In genomic region chr6:2854394-2854982, GRCh38 we compare ENCODE assay signal across 8 cellular contexts. TPM values are rescaled to one million over a fixed set of nuclear protein-coding genes. Genes with fewer than 3 reads are reported as not detected.
DNase-seq lines count a peak whose midpoint lies in the region; FAIRE-seq and TF ChIP-seq lines count a peak whose summit lies in the region.

No MANE protein-coding gene starts in this region.

- peak overlapping the region; percentile 13 for H4K91ac ChIP-seq in H1 (replicated peaks; ENCODE audit: insufficient read length, low read length)

- H2AFZ ChIP-seq in H1 (ENCODE audit: low read length) (peak overlapping the region; percentile 45; the same call in 1 of the 2 replicates), osteoblast (ENCODE audit: low read length) (peak overlapping the region; percentile 93)

- H3K79me1 ChIP-seq in H1 (ENCODE audit: low read depth, low read length): no peaks in the 10 kb centered on the region

- H3K18ac ChIP-seq in H1 (ENCODE audit: extremely low read depth, low read length): peak overlapping the region; percentile 82; the same call in 1 of the 2 replicates

- peaks cover 0 to 18% (median 9%) of the 10 kb centered on the region in 4 experiments for H3K4me1 ChIP-seq in H1 (replicated peaks in 1 of 4; ENCODE audit: control insufficient read depth in 3 of 4, insufficient read depth in 4 of 4, low read length in 3 of 4)
- peaks cover 21% of the 10 kb centered on the region for H3K4me1 ChIP-seq in osteoblast (ENCODE audit: insufficient read depth, low read length)

- H3K9me3 ChIP-seq in H1 (ENCODE audit: insufficient read depth in 2 of 2, low read depth in 1 of 2, low read length in 1 of 2) (no peaks in the 10 kb centered on the region), osteoblast (ENCODE audit: low read depth, low read length) (no peaks in the 10 kb centered on the region)

- no peak overlapping the region for H3K23ac ChIP-seq in H1 (ENCODE audit: insufficient read length)

- H2AK5ac ChIP-seq in H1 (ENCODE audit: low read depth, low read length): peak overlapping the region; percentile 20; the same call in 1 of the 2 replicates

- H3K79me2 ChIP-seq in H1 (ENCODE audit: control insufficient read depth in 1 of 2, insufficient read depth in 2 of 2, low read length in 2 of 2): no peaks in the 10 kb centered on the region
- no peaks in the 10 kb centered on the region for H3K79me2 ChIP-seq in osteoblast (ENCODE audit: insufficient read depth, low read length)

- H3K27me3 ChIP-seq in H1 (replicated peaks in 1 of 4; ENCODE audit: control insufficient read depth in 3 of 4, extremely low read depth in 1 of 4, insufficient read depth in 3 of 4, low read length in 3 of 4): no peaks in the 10 kb centered on the region
- H3K27me3 ChIP-seq in osteoblast (ENCODE audit: insufficient read depth, low read length): no peaks in the 10 kb centered on the region

- no peak overlapping the region for H4K8ac ChIP-seq in H1 (ENCODE audit: extremely low read depth, insufficient read depth, low read length)

- no peak overlapping the region for H2BK15ac ChIP-seq in H1 (ENCODE audit: low read length)

- H3K14ac ChIP-seq in H1 (ENCODE audit: insufficient read length): no peak overlapping the region

- POLR2A ChIA-PET in H1 (lab: Charles Lee; ENCODE audit: partially characterized antibody): interaction anchor here (0.8 to 3.6 kb wide), 5 partner anchors 8 to 209 kb away, joined by 3 to 18 read pairs (median 3); no protein-coding TSS in a partner anchor

- no peaks in the 10 kb centered on the region for H3K36me3 ChIP-seq in H1 (ENCODE audit: control insufficient read depth in 2 of 4, insufficient read depth in 4 of 4, low read length in 3 of 4)
- no peaks in the 10 kb centered on the region for H3K36me3 ChIP-seq in osteoblast (ENCODE audit: insufficient read depth, low read length)

- H4K20me1 ChIP-seq in H1 (replicated peaks in 1 of 2; ENCODE audit: control insufficient read depth in 1 of 2, insufficient read depth in 2 of 2, low read length in 2 of 2) (no peaks in the 10 kb centered on the region), osteoblast (ENCODE audit: insufficient read depth, low read length) (no peaks in the 10 kb centered on the region)

- CTCF ChIA-PET in H1 (lab: Charles Lee; ENCODE audit: partially characterized antibody): interaction anchor here (0.8 to 3.3 kb wide), 12 partner anchors 9 to 121 kb away, joined by 3 to 27 read pairs (median 4); partner anchors contain the start of gene SERPINB1

- peak overlapping the region in 1 of 2 experiments; percentile 70; a peak in 1 of 4 replicates for H3K4me2 ChIP-seq in H1 (ENCODE audit: insufficient read depth in 1 of 2, low read depth in 2 of 2, low read length in 2 of 2)
- peak overlapping the region; percentile 85 for H3K4me2 ChIP-seq in osteoblast (ENCODE audit: insufficient read depth, low read length)

- no peak for TF ChIP-seq CTCF in GM12864 (IDR thresholded peaks at IDR 0.05; ENCODE audit: low read depth, low read length, missing control alignments)
- no peak for TF ChIP-seq CTCF in H1 (IDR thresholded peaks at IDR 0.05; ENCODE audit: control extremely low read depth in 1 of 3, insufficient read depth in 1 of 3, low read depth in 1 of 3, low read length in 3 of 3)
- peak; percentile 0 for TF ChIP-seq CTCF in osteoblast (IDR thresholded peaks at IDR 0.05; ENCODE audit: extremely low read depth, low read depth, low read length)

- H3K23me2 ChIP-seq in H1 (ENCODE audit: low read depth, low read length): peaks cover 4% of the 10 kb centered on the region; the same call in 1 of the 2 replicates

- WGBS in H1 (ENCODE audit: extremely low coverage in 1 of 2, insufficient coverage in 1 of 2, insufficient read length in 1 of 2, insufficient replicate concordance in 2 of 2, low coverage in 1 of 2, low lambda C conversion rate in 2 of 2, missing lambda C conversion rate in 1 of 2), 2 experiments: 83% methylated on average over 11 of the region's 11 CpGs; no CpG with 5 or more reads in 1 of the 2 experiments

- H3K27ac ChIP-seq in H1 (ENCODE audit: low read depth, low read length): peak overlapping the region; percentile 13; the same call in 1 of the 2 replicates
- peak overlapping the region; percentile 95 for H3K27ac ChIP-seq in osteoblast (ENCODE audit: low read depth, low read length)

- no peak overlapping the region for H3K9ac ChIP-seq in H1 (replicated peaks in 1 of 4; ENCODE audit: extremely low read depth in 1 of 4, low read depth in 3 of 4, low read length in 3 of 4)

- FAIRE-seq in H1 (lab: Jason Lieb, UNC): no peak

- H2BK120ac ChIP-seq in H1 (replicated peaks; ENCODE audit: low read depth, low read length): no peak overlapping the region

- no peak for DNase-seq in GM12864 (ENCODE audit: low read depth)
- peak; percentile 54 for DNase-seq in RPMI7951 (ENCODE audit: low read depth)
- no peak for DNase-seq in H1 (ENCODE audit: low read depth in 1 of 2, low spot score in 2 of 2)
- peak; percentile 73 for DNase-seq in osteoblast (ENCODE audit: insufficient read length, low spot score, missing footprints)
- DNase-seq in germinal center (ENCODE audit: low spot score): no peak
- DNase-seq in NCI-H82 treated with DMSO at 0.1 percent for 48 hours (lab: John Stamatoyannopoulos, UW; ENCODE audit: unreplicated experiment): no peak
- DNase-seq in HuH-7.5 (ENCODE audit: low spot score): no peak
- DNase-seq in islet precursor cell: no peak

- H3K4ac ChIP-seq in H1 (replicated peaks; ENCODE audit: insufficient read length, low read depth, low read length): no peak overlapping the region

- H2BK5ac ChIP-seq in H1 (ENCODE audit: low read depth, low read length): peak overlapping the region; percentile 61; the same call in 1 of the 2 replicates

- no peak overlapping the region for H3K56ac ChIP-seq in H1 (replicated peaks; ENCODE audit: insufficient read length, low read depth, low read length)

- no peak for TF ChIP-seq EP300 in H1 (IDR thresholded peaks at IDR 0.05; ENCODE audit: borderline replicate concordance in 1 of 2, low read depth in 2 of 2, low read length in 2 of 2)

- H2BK20ac ChIP-seq in H1 (ENCODE audit: low read length): peak overlapping the region; percentile 98

- peak overlapping the region; percentile 98 for H2BK12ac ChIP-seq in H1 (ENCODE audit: low read depth, low read length)

- TF ChIP-seq POLR2A in H1 (IDR thresholded peaks at IDR 0.05; ENCODE audit: control extremely low read depth in 1 of 2, low read depth in 2 of 2, low read length in 2 of 2): no peak

- TF ChIP-seq RAD21 in H1 (IDR thresholded peaks at IDR 0.05 in 1 of 2, conservative IDR thresholded peaks at IDR 0.05 in 1 of 2; ENCODE audit: low read depth in 2 of 2, low read length in 2 of 2): no peak

- peak overlapping the region; percentile 13; the same call in 1 of the 2 replicates for H3K4me3 ChIP-seq in GM12864 (ENCODE audit: low read depth, low read length)
- H3K4me3 ChIP-seq in H1 (ENCODE audit: extremely low read depth in 1 of 4, insufficient read depth in 2 of 4, low read depth in 3 of 4, low read length in 4 of 4): no peak overlapping the region
- peak overlapping the region; percentile 70 for H3K4me3 ChIP-seq in osteoblast (ENCODE audit: insufficient read depth, low read length)

- no peak overlapping the region for H4K5ac ChIP-seq in H1 (ENCODE audit: insufficient read length, low read depth, low read length)

TF ChIP-seq in H1, 55 proteins besides CTCF, POLR2A, EP300 and RAD21 (continues in another document):
- TF ChIP-seq SP4 (IDR thresholded peaks at IDR 0.05; ENCODE audit: low read length): no peak
- TF ChIP-seq JUND (IDR thresholded peaks at IDR 0.05; ENCODE audit: low read length): no peak

RNA-seq across cellular contexts. Expression of gene SERPINB1, which starts 12.8 kb away (rescaled TPM):
- 25.1 and 37.7 TPM in 2 replicates for total RNA-seq in RPMI7951 (2014; rRNA removed; shearing (Covaris generic))
- total RNA-seq in H1 (2021; fragmentation: NEBNext Ultra II Directional; extraction: Animal tissue kit (Norgen Biotek cat#: 25700)): 17.3 and 20.0 TPM in 2 replicates
- polyA plus RNA-seq in H1 (2011; rRNA removed): 6.1 and 8.1 TPM in 2 replicates
- 10.5 TPM for polyA plus RNA-seq in H1 (2011; cell fraction: cytosol; rRNA removed)
- 6.2 TPM for polyA plus RNA-seq in H1 (2011; cell fraction: nucleus; rRNA removed)
- polyA plus RNA-seq in H1 (2012, experiment 1 of 2): 10.7 to 16.0 TPM (median 12.9 TPM) in 4 replicates
- polyA plus RNA-seq in H1 (2012, experiment 2 of 2): 4.4 TPM
- 11.4 TPM for polyA plus RNA-seq in H1 (2013, experiment 1 of 2)
- polyA plus RNA-seq in H1 (2013, experiment 2 of 2): 11.6 TPM
- polyA minus RNA-seq in H1 (2011; rRNA and poly(A)+ RNA removed): 6.2 and 8.8 TPM in 2 replicates
- 8.2 TPM for polyA minus RNA-seq in H1 (2011; cell fraction: cytosol; rRNA and poly(A)+ RNA removed)
- 8.8 TPM for polyA minus RNA-seq in H1 (2011; cell fraction: nucleus; rRNA and poly(A)+ RNA removed)
- 32.6 and 53.0 TPM in 2 replicates for total RNA-seq in osteoblast

RNA-seq across cellular contexts. Expression of gene SERPINB9, which starts 48.6 kb away (rescaled TPM):
- 0.10 and 0.12 TPM in 2 replicates for total RNA-seq in RPMI7951 (2014; rRNA removed; shearing (Covaris generic))
- 63.5 and 66.8 TPM in 2 replicates for total RNA-seq in H1 (2021; fragmentation: NEBNext Ultra II Directional; extraction: Animal tissue kit (Norgen Biotek cat#: 25700))
- 53.5 and 93.8 TPM in 2 replicates for polyA plus RNA-seq in H1 (2011; rRNA removed)
- polyA plus RNA-seq in H1 (2011; cell fraction: cytosol; rRNA removed): 58.9 TPM
- polyA plus RNA-seq in H1 (2011; cell fraction: nucleus; rRNA removed): 23.5 TPM
- polyA plus RNA-seq in H1 (2012, experiment 1 of 2): 56.9 to 68.1 TPM (median 58.4 TPM) in 4 replicates
- polyA plus RNA-seq in H1 (2012, experiment 2 of 2): 26.8 TPM
- 31.2 TPM for polyA plus RNA-seq in H1 (2013, experiment 1 of 2)
- 29.8 TPM for polyA plus RNA-seq in H1 (2013, experiment 2 of 2)
- 100 and 149 TPM in 2 replicates for polyA minus RNA-seq in H1 (2011; rRNA and poly(A)+ RNA removed)
- polyA minus RNA-seq in H1 (2011; cell fraction: cytosol; rRNA and poly(A)+ RNA removed): 53.1 TPM
- 25.0 TPM for polyA minus RNA-seq in H1 (2011; cell fraction: nucleus; rRNA and poly(A)+ RNA removed)
- 4.4 and 6.2 TPM in 2 replicates for total RNA-seq in osteoblast

Comparison
In these comparisons a context has a peak if more than half of its experiments do, and no peak if none do; other contexts are left out.
1. DNase-seq: peak in RPMI7951 (single experiment) and osteoblast (single experiment); none in GM12864 (single experiment), H1 (0 of 2), germinal center (single experiment), NCI-H82 treated with DMSO at 0.1 percent for 48 hours (single experiment), HuH-7.5 (single experiment) and islet precursor cell (single experiment).
2. H3K4me3 ChIP-seq: peak in GM12864 (single experiment) and osteoblast (single experiment); none in H1 (0 of 4).